23 cellular contexts compared by ENCODE assay signal in the genomic region with DNA sequence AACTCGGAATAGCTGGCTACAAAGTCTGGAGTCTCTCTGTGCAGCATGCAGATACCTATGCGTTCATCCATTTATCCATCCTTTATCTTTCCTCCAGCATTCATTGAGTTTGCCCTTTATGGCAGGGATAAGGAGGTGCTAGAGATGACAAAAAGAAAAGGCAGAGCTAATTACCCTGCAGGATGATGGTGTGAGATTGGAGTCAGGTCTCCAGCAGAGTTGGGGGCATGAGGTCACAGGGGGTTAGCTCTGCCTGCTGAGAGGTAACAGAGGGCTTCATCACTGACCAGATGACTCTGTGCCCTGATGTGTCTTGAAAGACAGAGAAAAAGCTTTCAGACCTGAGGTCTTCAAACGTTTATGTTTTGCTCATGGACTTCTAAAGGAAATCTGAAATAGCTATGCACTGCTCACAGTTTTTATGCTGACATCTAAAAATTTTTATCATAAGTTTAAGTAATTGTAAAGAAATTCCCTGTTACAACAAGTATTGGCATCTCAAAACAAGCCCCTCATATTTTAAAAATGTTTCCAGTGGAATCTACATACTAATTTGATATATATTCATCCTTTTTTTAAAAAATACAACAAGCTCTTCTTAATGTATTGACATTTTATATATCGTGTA.
"Had no signal": no experiment of that assay in that cellular context is flagged by ENCODE, and none has a peak within 500 bp of the region (broad histone marks: within the 10 kb centered on the region; RNA-seq: fewer than 3 reads in every experiment).

No MANE protein-coding gene starts in this region.

- H3K4me3 ChIP-seq: coronary artery, esophagus squamous epithelium, gastroesophageal sphincter, left ventricle myocardium inferior, lower lobe of right lung, psoas muscle, spleen, tibial artery, upper lobe of left lung, uterus had no signal

- FAIRE-seq: kidney had no signal

- H3K79me2 ChIP-seq: parathyroid adenoma had no signal

- H3K9ac ChIP-seq: parathyroid adenoma had no signal

- H3K36me3 ChIP-seq: esophagus squamous epithelium, gastroesophageal sphincter, left ventricle myocardium inferior, lower lobe of right lung, spleen, tibial artery, upper lobe of left lung, uterus had no signal

- ATAC-seq: gastroesophageal sphincter; left cardiac atrium; lower lobe of right lung; natural killer cell treated with Interleukin-12 subunit alpha and Interleukin-12 subunit beta and Interleukin-15 and Interleukin-18, amount 100 ng/mL, for 72 hours; sciatic nerve; stimulated activated memory B cell treated with anti-CD40 and anti-IgM and Interleukin-4, amounts not matched to agents 10 μg/mL and 1 μg/mL and 100 μg/mL, for 72 hours had no signal

- H3K27ac ChIP-seq: coronary artery, esophagus squamous epithelium, gastroesophageal sphincter, left ventricle myocardium inferior, lower lobe of right lung, parathyroid adenoma, psoas muscle, spleen, tibial artery, upper lobe of left lung, uterus had no signal

- H3K4me1 ChIP-seq: esophagus squamous epithelium, lower lobe of right lung, upper lobe of left lung had no signal

- H3K9me3 ChIP-seq: esophagus squamous epithelium, gastroesophageal sphincter, left ventricle myocardium inferior, lower lobe of right lung, psoas muscle, spleen, tibial artery, upper lobe of left lung, uterus had no signal

- DNase-seq: effector memory CD4-positive, alpha-beta T cell; esophagus squamous epithelium; foreskin fibroblast; kidney; left cardiac atrium; left ventricle myocardium inferior; lower lobe of right lung; midbrain; psoas muscle; retina; spleen; stimulated activated CD4-positive, alpha-beta T cell treated with anti-CD3 and anti-CD28 coated beads, Interleukin-15, amount 100 ng/mL, for 24 hours; stimulated activated CD4-positive, alpha-beta T cell treated with anti-CD3 and anti-CD28 coated beads, Interleukin-1b, Interleukin-23, amount 100 ng/mL, for 48 hours; stimulated activated CD4-positive, alpha-beta T cell treated with anti-CD3 and anti-CD28 coated beads, Interleukin-4, amount 100 ng/mL, for 24 hours; tibial artery; upper lobe of left lung; uterus had no signal

- H2AFZ ChIP-seq: parathyroid adenoma had no signal

- H3K27me3 ChIP-seq: esophagus squamous epithelium, gastroesophageal sphincter, spleen, tibial artery, upper lobe of left lung, uterus had no signal
